17 cellular contexts compared by ENCODE assay signal in genomic region chr1:232292246-232292645, GRCh38.
"Had no signal": no experiment of that assay in that cellular context is flagged by ENCODE, and none has a peak within 500 bp of the region (broad histone marks: within the 10 kb centered on the region; RNA-seq: fewer than 3 reads in every experiment).

No MANE protein-coding gene starts in this region.

- H3K4me3 ChIP-seq: ovary, transverse colon had no signal

- H3K9me3 Mint-ChIP-seq: activated B cell treated with CpG ODN at 0.5 μM for 24 hours; activated CD4-positive, alpha-beta T cell treated with anti-CD3 and anti-CD28 coated beads, Interleukin-2, amount 10 ng/mL, durations not matched to agents 24 days and 14 days; activated naive CD8-positive, alpha-beta T cell treated with anti-CD3 and anti-CD28 coated beads, Interleukin-2, amount 50 U/mL, for 24 hours; activated T-helper 1 cell treated with anti-CD3 and anti-CD28 coated beads, Interleukin-12 subunit alpha, Interleukin-12 subunit beta, Interleukin-2, Interleukin-4 antibody, amounts not matched to agents 30 ng/mL and 10 ng/mL and 1 ng/mL, durations not matched to agents 14 hours and 24 hours and 36 hours had no signal

- H3K36me3 Mint-ChIP-seq: stimulated activated memory B cell treated with anti-CD40 and anti-IgM and Interleukin-4, amounts not matched to agents 10 μg/mL and 1 μg/mL and 100 μg/mL, for 72 hours had no signal

- H3K27me3 Mint-ChIP-seq: activated B cell treated with CpG ODN at 0.5 μM for 24 hours; stimulated activated memory B cell treated with anti-CD40 and anti-IgM and Interleukin-4, amounts not matched to agents 10 μg/mL and 1 μg/mL and 100 μg/mL, for 72 hours had no signal

- DNase-seq: activated B cell treated with CpG ODN at 0.5 μM for 24 hours; activated CD4-positive, alpha-beta T cell treated with anti-CD3 and anti-CD28 coated beads, Interleukin-2, amount 10 ng/mL, durations not matched to agents 24 days and 14 days; activated naive CD4-positive, alpha-beta T cell treated with Interleukin-2 at 50 U/mL for 16 hours; activated naive CD8-positive, alpha-beta T cell treated with anti-CD3 and anti-CD28 coated beads, Interleukin-2, amount 50 U/mL, for 24 hours; central memory CD4-positive, alpha-beta T cell; cortex of kidney; effector memory CD4-positive, alpha-beta T cell; head of caudate nucleus; mesenchymal stem cell; ovary; SK-N-SH; T-helper 17 cell had no signal

- H3K27me3 ChIP-seq: ovary, transverse colon had no signal

- H3K27ac Mint-ChIP-seq: activated B cell treated with CpG ODN at 0.5 μM for 24 hours; activated CD4-positive, alpha-beta T cell treated with anti-CD3 and anti-CD28 coated beads, Interleukin-2, amount 10 ng/mL, durations not matched to agents 24 days and 14 days; activated naive CD8-positive, alpha-beta T cell treated with anti-CD3 and anti-CD28 coated beads, Interleukin-2, amount 50 U/mL, for 24 hours; activated T-helper 1 cell treated with anti-CD3 and anti-CD28 coated beads, Interleukin-12 subunit alpha, Interleukin-12 subunit beta, Interleukin-2, Interleukin-4 antibody, amounts not matched to agents 30 ng/mL and 10 ng/mL and 1 ng/mL, durations not matched to agents 14 hours and 24 hours and 36 hours; stimulated activated memory B cell treated with anti-CD40 and anti-IgM and Interleukin-4, amounts not matched to agents 10 μg/mL and 1 μg/mL and 100 μg/mL, for 72 hours; T-helper 17 cell had no signal

- H3K9ac ChIP-seq: SK-N-SH had no signal

- H3K36me3 ChIP-seq: ovary, transverse colon had no signal

- H3K4me2 ChIP-seq: SK-N-SH had no signal

- H3K4me3 Mint-ChIP-seq: activated B cell treated with CpG ODN at 0.5 μM for 24 hours; activated CD4-positive, alpha-beta T cell treated with anti-CD3 and anti-CD28 coated beads, Interleukin-2, amount 10 ng/mL, durations not matched to agents 24 days and 14 days; activated naive CD8-positive, alpha-beta T cell treated with anti-CD3 and anti-CD28 coated beads, Interleukin-2, amount 50 U/mL, for 24 hours; activated T-helper 1 cell treated with anti-CD3 and anti-CD28 coated beads, Interleukin-12 subunit alpha, Interleukin-12 subunit beta, Interleukin-2, Interleukin-4 antibody, amounts not matched to agents 30 ng/mL and 10 ng/mL and 1 ng/mL, durations not matched to agents 14 hours and 24 hours and 36 hours; stimulated activated memory B cell treated with anti-CD40 and anti-IgM and Interleukin-4, amounts not matched to agents 10 μg/mL and 1 μg/mL and 100 μg/mL, for 72 hours; T-helper 17 cell had no signal

- H3K4me1 Mint-ChIP-seq: activated B cell treated with CpG ODN at 0.5 μM for 24 hours; activated CD4-positive, alpha-beta T cell treated with anti-CD3 and anti-CD28 coated beads, Interleukin-2, amount 10 ng/mL, durations not matched to agents 24 days and 14 days; activated naive CD8-positive, alpha-beta T cell treated with anti-CD3 and anti-CD28 coated beads, Interleukin-2, amount 50 U/mL, for 24 hours; stimulated activated memory B cell treated with anti-CD40 and anti-IgM and Interleukin-4, amounts not matched to agents 10 μg/mL and 1 μg/mL and 100 μg/mL, for 72 hours; T-helper 17 cell had no signal

- H3K9me3 ChIP-seq: ovary, SK-N-SH, transverse colon had no signal

- H3K27ac ChIP-seq: ovary had no signal

- FAIRE-seq: astrocyte had no signal

- ATAC-seq: activated naive CD8-positive, alpha-beta T cell treated with anti-CD3 and anti-CD28 coated beads, Interleukin-2, amount 50 U/mL, for 24 hours; left lobe of liver; stimulated activated memory B cell treated with anti-CD40 and anti-IgM and Interleukin-4, amounts not matched to agents 10 μg/mL and 1 μg/mL and 100 μg/mL, for 72 hours; T-helper 17 cell had no signal
